Comparison of ENCODE assay signal across 26 cellular contexts in the genomic region with DNA sequence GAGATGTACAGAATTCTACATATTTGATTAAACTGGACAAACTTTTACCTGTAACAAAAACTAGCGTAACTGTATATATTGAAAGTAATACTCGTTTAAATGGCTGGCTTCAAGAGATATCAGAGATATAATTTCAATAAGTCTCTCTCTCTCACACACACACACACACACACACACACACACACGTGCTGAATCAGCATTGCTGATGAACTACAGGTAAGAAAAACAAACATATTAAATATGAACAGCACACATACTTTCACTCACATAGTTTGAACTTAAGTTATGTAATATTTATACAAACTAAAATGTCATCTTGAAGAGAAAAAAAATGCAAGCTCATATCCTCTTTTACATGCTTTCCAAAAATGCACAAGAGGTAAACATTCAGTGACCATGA.
A peak's percentile ranks its signal among the peaks of the same experiment; 100 is the strongest.
DNase-seq lines count a peak whose midpoint lies in the region; ATAC-seq, FAIRE-seq and TF ChIP-seq lines count a peak whose summit lies in the region.
"Had no signal": no experiment of that assay in that cellular context is flagged by ENCODE, and none has a peak within 500 bp of the region (broad histone marks: within the 10 kb centered on the region; RNA-seq: fewer than 3 reads in every experiment).

No MANE protein-coding gene starts in this region.

- no peak overlapping the region for H3K4me3 Mint-ChIP-seq in HFFc6
- peak overlapping the region; percentile 28 for H3K4me3 Mint-ChIP-seq in glutamatergic neuron (ENCODE audit: unreplicated experiment)
- H3K4me3 Mint-ChIP-seq: activated T-helper 17 cell treated with anti-CD3 and anti-CD28 coated beads, Interleukin-2, amount 50 U/mL, for 72 hours; effector memory CD8-positive, alpha-beta T cell; stimulated activated naive CD8-positive, alpha-beta T cell treated with anti-CD3 and anti-CD28 coated beads, Interleukin-15, Interleukin-2, amounts not matched to agents 100 ng/mL and 50 ng/mL, for 24 hours had no signal

- POLR2A ChIA-PET in Panc1 (lab: Charles Lee), result no interaction called here

- no peaks in the 10 kb centered on the region; the same call in 1 of the 2 replicates for H3K4me1 ChIP-seq in Panc1 (ENCODE audit: control insufficient read depth, insufficient read depth, low read length)
- peaks cover 0 to 35% (median 28%) of the 10 kb centered on the region in 5 donors for H3K4me1 ChIP-seq in subcutaneous abdominal adipose tissue (ENCODE audit: control insufficient read depth in 5 of 5, insufficient read depth in 5 of 5, low read length in 5 of 5)

- CTCF ChIA-PET in Panc1 (lab: Charles Lee), result interaction anchor here (0.7 kb wide), 1 partner anchor 151 kb away, joined by 3 read pairs; no protein-coding TSS in a partner anchor

- DNase-seq in HFFc6 (no peak), Panc1 (ENCODE audit: low read depth, low spot score) (no peak), glutamatergic neuron (no peak), GM12891 (ENCODE audit: insufficient read length, low spot score) (no peak)
- no peak for DNase-seq in activated T-cell treated with anti-CD3 and anti-CD28 coated beads, Interleukin-2, amount 50 U/mL, for 1 hour
- DNase-seq: activated CD4-positive, alpha-beta T cell treated with anti-CD3 and anti-CD28 coated beads, Interleukin-2, amount 50 U/mL, for 48 hours; activated CD8-positive, alpha-beta memory T cell treated with anti-CD3 and anti-CD28 coated beads, Interleukin-2, amount 50 U/mL, for 4 hours; activated naive CD4-positive, alpha-beta T cell treated with anti-CD3 and anti-CD28 coated beads, Interleukin-2, amount 50 U/mL, for 16 hours; amygdala; C1 segment of cervical spinal cord; Calu3; effector memory CD8-positive, alpha-beta T cell; left lung; NCI-H1092; NCI-H187; NCI-H2227 treated with DMSO at 0.1 percent for 48 hours; NCI-H774; RPMI8226; thyroid gland had no signal

- no peak for TF ChIP-seq CTCF in HFFc6 (IDR thresholded peaks at IDR 0.05)
- no peak for TF ChIP-seq CTCF in Panc1 (IDR thresholded peaks at IDR 0.05)
- no peak for TF ChIP-seq CTCF in glutamatergic neuron (IDR thresholded peaks at IDR 0.05; ENCODE audit: partially characterized antibody, unreplicated experiment)

- no peaks in the 10 kb centered on the region for H3K36me3 ChIP-seq in Panc1 (ENCODE audit: control insufficient read depth, insufficient read depth, low read length)
- no peaks in the 10 kb centered on the region for H3K36me3 ChIP-seq in subcutaneous abdominal adipose tissue (ENCODE audit: control insufficient read depth in 5 of 5, insufficient read depth in 5 of 5, low read length in 5 of 5)
- H3K36me3 ChIP-seq: esophagus muscularis mucosa, left lung, thyroid gland had no signal

- H3K27me3 ChIP-seq in Panc1 (ENCODE audit: control insufficient read depth, insufficient read depth, low read length) (no peaks in the 10 kb centered on the region), subcutaneous abdominal adipose tissue (ENCODE audit: control insufficient read depth in 5 of 5, insufficient read depth in 4 of 5, low read length in 5 of 5) (no peaks in the 10 kb centered on the region)
- H3K27me3 ChIP-seq: esophagus muscularis mucosa, thyroid gland had no signal

- H3K9me3 ChIP-seq in Panc1 (ENCODE audit: control insufficient read depth, insufficient read depth, low read depth, low read length) (no peaks in the 10 kb centered on the region), subcutaneous abdominal adipose tissue (ENCODE audit: control insufficient read depth in 5 of 5, low read length in 5 of 5) (no peaks in the 10 kb centered on the region)
- H3K9me3 ChIP-seq: esophagus muscularis mucosa, left lung, thyroid gland had no signal

- in situ Hi-C loops in Panc1 (cut with HindIII; ENCODE audit: low pct_unique_long_range_greater_than_20kb, low sequenced_read_pairs), result no loop called here

- BruUV-seq in Panc1 (replicated peaks; lab: Mats Ljungman, UMichigan), result no TSS peak

- H3K27ac ChIP-seq in Panc1 (ENCODE audit: low read length) (peak overlapping the region; percentile 34; the same call in 1 of the 2 replicates), subcutaneous abdominal adipose tissue (ENCODE audit: low read depth, low read length) (peak overlapping the region; percentile 96)
- H3K27ac ChIP-seq: left lung had no signal

- no peak overlapping the region for H3K9ac ChIP-seq in subcutaneous abdominal adipose tissue (ENCODE audit: low read length in 5 of 5)

- H3K9me3 Mint-ChIP-seq in HFFc6 (no peaks in the 10 kb centered on the region), glutamatergic neuron (ENCODE audit: unreplicated experiment) (peaks cover 2% of the 10 kb centered on the region)
- H3K9me3 Mint-ChIP-seq: stimulated activated naive CD8-positive, alpha-beta T cell treated with anti-CD3 and anti-CD28 coated beads, Interleukin-15, Interleukin-2, amounts not matched to agents 100 ng/mL and 50 ng/mL, for 24 hours had no signal

- ATAC-seq in Panc1 (no peak), GM21737 (IDR thresholded peaks at IDR 0.05; ENCODE audit: unreplicated experiment) (no peak)
- ATAC-seq: activated CD4-positive, CD25-positive, alpha-beta regulatory T cell treated with anti-CD3 and anti-CD28 coated beads, Interleukin-2, amount 50 U/mL, for 24 hours; activated T-helper 17 cell treated with anti-CD3 and anti-CD28 coated beads, Interleukin-2, amount 50 U/mL, for 72 hours; effector memory CD8-positive, alpha-beta T cell; left lung had no signal

- no peak for TF ChIP-seq POLR2A in GM12891 (IDR thresholded peaks at IDR 0.05; ENCODE audit: low read depth, low read length)

- FAIRE-seq in GM12891 (lab: Jason Lieb, UNC), result no peak
- FAIRE-seq: GM18507 had no signal

- H3K27ac Mint-ChIP-seq in HFFc6 (peak overlapping the region; percentile 14; the same call in 1 of the 2 replicates), glutamatergic neuron (ENCODE audit: unreplicated experiment) (no peak overlapping the region)
- H3K27ac Mint-ChIP-seq: activated T-helper 17 cell treated with anti-CD3 and anti-CD28 coated beads, Interleukin-2, amount 50 U/mL, for 72 hours; effector memory CD8-positive, alpha-beta T cell; stimulated activated naive CD8-positive, alpha-beta T cell treated with anti-CD3 and anti-CD28 coated beads, Interleukin-15, Interleukin-2, amounts not matched to agents 100 ng/mL and 50 ng/mL, for 24 hours had no signal

- H3K36me3 Mint-ChIP-seq in HFFc6 (ENCODE audit: low read depth) (no peaks in the 10 kb centered on the region), glutamatergic neuron (ENCODE audit: unreplicated experiment) (no peaks in the 10 kb centered on the region)

- intact Hi-C loops in Panc1 (cut with micrococcal nuclease; ENCODE audit: unreplicated experiment), result loop anchor here (5.0 kb wide), 1 partner anchor 533 kb away; no protein-coding TSS in a partner anchor

- H3K4me1 Mint-ChIP-seq in HFFc6 (ENCODE audit: low read depth) (peaks cover 86% of the 10 kb centered on the region), glutamatergic neuron (ENCODE audit: low read depth, unreplicated experiment) (peaks cover 50% of the 10 kb centered on the region)
- H3K4me1 Mint-ChIP-seq: activated T-helper 17 cell treated with anti-CD3 and anti-CD28 coated beads, Interleukin-2, amount 50 U/mL, for 72 hours had no signal

- H3K27me3 Mint-ChIP-seq in HFFc6 (ENCODE audit: insufficient read depth) (no peaks in the 10 kb centered on the region; the same call in 1 of the 2 replicates), glutamatergic neuron (ENCODE audit: unreplicated experiment) (peaks cover 2% of the 10 kb centered on the region)

- no peak overlapping the region for H3K4me3 ChIP-seq in Panc1 (ENCODE audit: low read depth in 2 of 2, low read length in 2 of 2)
- H3K4me3 ChIP-seq in subcutaneous abdominal adipose tissue (ENCODE audit: low read depth in 1 of 5, low read length in 5 of 5), result no peak overlapping the region
- H3K4me3 ChIP-seq: esophagus muscularis mucosa, left lung, thyroid gland had no signal

TF ChIP-seq in GM12891, 5 proteins besides CTCF, POLR2A, EP300 and RAD21:
- no peak for TF ChIP-seq POLR2AphosphoS5 (IDR thresholded peaks at IDR 0.05; ENCODE audit: low read depth, low read length)
- TF ChIP-seq PAX5 (IDR thresholded peaks at IDR 0.05; ENCODE audit: insufficient read depth, low read length, severe bottlenecking), result no peak
- TF ChIP-seq TAF1 (IDR thresholded peaks at IDR 0.05; ENCODE audit: low read depth, low read length), result no peak
- TF ChIP-seq SPI1 (IDR thresholded peaks at IDR 0.05; ENCODE audit: low read depth, low read length), result no peak
- TF ChIP-seq POU2F2 (IDR thresholded peaks at IDR 0.05; ENCODE audit: low read depth, low read length), result no peak
